ENCODE assay signal across 14 cellular contexts in the genomic region with DNA sequence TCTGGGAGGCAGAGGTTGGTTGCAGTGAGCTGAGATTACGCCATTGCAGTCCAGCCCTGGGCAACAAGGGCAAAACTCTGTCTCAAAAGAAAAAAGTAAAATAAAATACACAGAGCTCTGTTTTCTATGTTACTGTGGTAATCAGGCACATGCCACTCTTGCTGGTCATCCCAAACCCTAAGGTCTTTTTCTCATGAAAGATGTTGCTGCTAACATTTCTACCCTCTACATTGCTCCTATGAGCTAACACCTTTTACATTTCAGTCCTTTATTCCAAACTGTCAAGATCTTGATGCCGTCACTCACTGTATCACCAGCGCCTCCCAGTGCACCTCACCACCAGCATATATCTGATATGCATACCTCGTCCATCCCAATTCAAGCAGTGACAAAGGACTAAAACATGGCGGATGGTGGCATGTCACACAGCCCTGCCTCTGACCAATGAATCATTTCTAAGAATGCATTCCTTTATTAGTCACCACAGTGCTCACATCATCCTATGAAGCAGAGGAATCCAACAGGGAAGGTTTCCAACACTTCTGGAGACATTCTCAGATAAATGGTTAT. TPM values are rescaled to one million over a fixed set of nuclear protein-coding genes. Genes with fewer than 3 reads are reported as not detected.
DNase-seq lines count a peak whose midpoint lies in the region; ATAC-seq and TF ChIP-seq lines count a peak whose summit lies in the region.
"Had no signal": no experiment of that assay in that cellular context is flagged by ENCODE, and none has a peak within 500 bp of the region (broad histone marks: within the 10 kb centered on the region; RNA-seq: fewer than 3 reads in every experiment).

No MANE protein-coding gene starts in this region.

- no peak overlapping the region for H3K4me3 Mint-ChIP-seq in CD8-positive, alpha-beta T cell
- H3K4me3 Mint-ChIP-seq in endodermal cell, result no peak overlapping the region
- H3K4me3 Mint-ChIP-seq: mesothelial cell of epicardium had no signal

- ATAC-seq in CD8-positive, alpha-beta T cell, result no peak

- intact Hi-C loops in CD8-positive, alpha-beta T cell (cut with DNase I, micrococcal nuclease), result no loop called here

- H3K36me3 ChIP-seq in CD8-positive, alpha-beta T cell (ENCODE audit: insufficient read depth, low read length), result peaks cover 15% of the 10 kb centered on the region
- H3K36me3 ChIP-seq in endodermal cell (ENCODE audit: control insufficient read depth, insufficient read depth, low read length), result peaks cover 51% of the 10 kb centered on the region

- WGBS in endodermal cell (ENCODE audit: insufficient coverage in 1 of 2, insufficient read length in 1 of 2), 2 experiments, result 93 to 94% methylated on average over 2 to 5 of the region's 5 CpGs

- H3K9me3 ChIP-seq in CD8-positive, alpha-beta T cell (ENCODE audit: low read length), result no peaks in the 10 kb centered on the region
- H3K9me3 ChIP-seq in endodermal cell (ENCODE audit: control insufficient read depth, low read length), result no peaks in the 10 kb centered on the region

- no peak overlapping the region for H3K27ac ChIP-seq in CD8-positive, alpha-beta T cell (ENCODE audit: low read depth, low read length)
- H3K27ac ChIP-seq in endodermal cell (ENCODE audit: low read depth, low read length), result no peak overlapping the region

- H3K4me1 Mint-ChIP-seq in CD8-positive, alpha-beta T cell (ENCODE audit: low read depth), result peaks cover 63% of the 10 kb centered on the region
- peaks cover 2% of the 10 kb centered on the region for H3K4me1 Mint-ChIP-seq in endodermal cell

- H3K9ac ChIP-seq in endodermal cell (ENCODE audit: extremely low read depth, low read length, poor library complexity, severe bottlenecking), result no peak overlapping the region

- CTCF ChIA-PET in CD8-positive, alpha-beta T cell (lab: Charles Lee), result interaction anchor here (0.7 to 1.2 kb wide), 2 partner anchors 16 to 587 kb away, joined by 3 read pairs; no protein-coding TSS in a partner anchor

- H3K27ac Mint-ChIP-seq in CD8-positive, alpha-beta T cell, result peak overlapping the region; percentile 53
- H3K27ac Mint-ChIP-seq in endodermal cell, result peak overlapping the region; percentile 9
- H3K27ac Mint-ChIP-seq: mesothelial cell of epicardium had no signal

- no peaks in the 10 kb centered on the region for H3K9me3 Mint-ChIP-seq in CD8-positive, alpha-beta T cell
- no peaks in the 10 kb centered on the region for H3K9me3 Mint-ChIP-seq in endodermal cell
- H3K9me3 Mint-ChIP-seq: mesothelial cell of epicardium had no signal

- peaks cover 29% of the 10 kb centered on the region for H3K4me1 ChIP-seq in CD8-positive, alpha-beta T cell (ENCODE audit: insufficient read depth, low read length)
- no peaks in the 10 kb centered on the region for H3K4me1 ChIP-seq in endodermal cell (ENCODE audit: control insufficient read depth, insufficient read depth, low read length)

- H3K27me3 ChIP-seq in CD8-positive, alpha-beta T cell (ENCODE audit: insufficient read depth, low read length), result no peaks in the 10 kb centered on the region
- no peaks in the 10 kb centered on the region for H3K27me3 ChIP-seq in endodermal cell (ENCODE audit: control insufficient read depth, insufficient read depth, low read length, poor library complexity, severe bottlenecking)

- POLR2A ChIA-PET in CD8-positive, alpha-beta T cell (lab: Charles Lee), result no interaction called here

- TF ChIP-seq CTCF in CD8-positive, alpha-beta T cell (IDR thresholded peaks at IDR 0.05), result no peak
- no peak for TF ChIP-seq CTCF in endodermal cell (conservative IDR thresholded peaks at IDR 0.05)

- H3K36me3 Mint-ChIP-seq in CD8-positive, alpha-beta T cell, result peaks cover 58% of the 10 kb centered on the region
- peaks cover 56% of the 10 kb centered on the region for H3K36me3 Mint-ChIP-seq in endodermal cell (ENCODE audit: low read depth)

- H3K4me3 ChIP-seq in CD8-positive, alpha-beta T cell (ENCODE audit: low read depth, low read length), result no peak overlapping the region
- H3K4me3 ChIP-seq in endodermal cell (ENCODE audit: low read length), result no peak overlapping the region

- no peaks in the 10 kb centered on the region for H3K27me3 Mint-ChIP-seq in CD8-positive, alpha-beta T cell (ENCODE audit: low read depth)
- H3K27me3 Mint-ChIP-seq in endodermal cell (ENCODE audit: insufficient read depth), result no peaks in the 10 kb centered on the region

- no peak for DNase-seq in CD8-positive, alpha-beta T cell
- peak; percentile 77 for DNase-seq in NCI-H460 (ENCODE audit: extremely low read depth, low read depth)
- no peak for DNase-seq in endodermal cell
- peak; percentile 85 for DNase-seq in non-pigmented ciliary epithelial cell (ENCODE audit: low read depth)
- no peak for DNase-seq in GF-D8 (lab: John Stamatoyannopoulos, UW)
- no peak for DNase-seq in NCI-H187 treated with DMSO at 0.1 percent for 48 hours (lab: John Stamatoyannopoulos, UW)
- no peak for DNase-seq in hippocampal formation (lab: John Stamatoyannopoulos, UW)
- no peak for DNase-seq in COLO668 (lab: John Stamatoyannopoulos, UW; ENCODE audit: unreplicated experiment)
- DNase-seq: activated gamma-delta T cell; erythroblast; KG1; NCI-H82; stimulated activated CD4-positive, alpha-beta T cell treated with anti-CD3 and anti-CD28 coated beads, Interleukin-4, amount 100 ng/mL, for 4 hours had no signal

RNA-seq across cellular contexts. Expression of a gene that starts 4.3 kb away (rescaled TPM):
- total RNA-seq in CD8-positive, alpha-beta T cell, result 10 to 100 TPM; 35.4 to 40.4 TPM
- 8.7 and 9.8 TPM in 2 replicates for total RNA-seq in NCI-H460 (2014; rRNA removed; shearing (Covaris generic))
- 24.5 and 27.7 TPM in 2 replicates for polyA plus RNA-seq in NCI-H460 (2014; cell fraction: nucleus; rRNA removed)
- 10 to 100 TPM; 22.7 to 24.5 TPM for total RNA-seq in endodermal cell
- 22.6 TPM for polyA plus RNA-seq in endodermal cell (2013, experiment 1 of 2)
- 17.2 TPM for polyA plus RNA-seq in endodermal cell (2013, experiment 2 of 2)

RNA-seq across cellular contexts. Expression of a gene that starts 40.5 kb away (rescaled TPM):
- total RNA-seq in CD8-positive, alpha-beta T cell, result 10 to 100 TPM; 25.9 to 29.0 TPM
- 122 and 128 TPM in 2 replicates for total RNA-seq in NCI-H460 (2014; rRNA removed; shearing (Covaris generic))
- polyA plus RNA-seq in NCI-H460 (2014; cell fraction: nucleus; rRNA removed), result 84.8 and 124 TPM in 2 replicates
- 100 to 1,000 TPM in 1 of 2 donors, 10 to 100 TPM in 1; 90.2 to 123 TPM for total RNA-seq in endodermal cell
- 103 TPM for polyA plus RNA-seq in endodermal cell (2013, experiment 1 of 2)
- polyA plus RNA-seq in endodermal cell (2013, experiment 2 of 2), result 113 TPM

Comparison
In these comparisons a context has a peak if more than half of its experiments do, and no peak if none do; other contexts are left out.
1. DNase-seq: peak in NCI-H460 (single experiment) and non-pigmented ciliary epithelial cell (single experiment); none in CD8-positive, alpha-beta T cell (0 of 7), endodermal cell (single experiment), GF-D8 (single experiment), NCI-H187 treated with DMSO at 0.1 percent for 48 hours (single experiment), hippocampal formation (0 of 2) and COLO668 (single experiment).